In genomic region chr4:41009411-41009810, GRCh38 we compare ENCODE assay signal across 16 cellular contexts.
A peak's percentile ranks its signal among the peaks of the same experiment; 100 is the strongest.
DNase-seq lines count a peak whose midpoint lies in the region; ATAC-seq and TF ChIP-seq lines count a peak whose summit lies in the region.
"Had no signal": no experiment of that assay in that cellular context is flagged by ENCODE, and none has a peak within 500 bp of the region (broad histone marks: within the 10 kb centered on the region; RNA-seq: fewer than 3 reads in every experiment).

No MANE protein-coding gene starts in this region.

- no peak for ATAC-seq in GM19035 (IDR thresholded peaks at IDR 0.05; ENCODE audit: unreplicated experiment)
- ATAC-seq: activated naive CD4-positive, alpha-beta T cell treated with anti-CD3 and anti-CD28 coated beads, Interleukin-2, amount 50 U/mL, for 72 hours had no signal

- H3K27ac ChIP-seq in brain microvascular endothelial cell (peak overlapping the region; percentile 56), colonic mucosa (no peak overlapping the region)
- H3K27ac ChIP-seq: coronary artery, left ventricle myocardium inferior, skin epidermis, testis had no signal

- no peaks in the 10 kb centered on the region for H3K9me3 ChIP-seq in colonic mucosa
- H3K9me3 ChIP-seq: testis had no signal

- TF ChIP-seq CTCF in brain microvascular endothelial cell (IDR thresholded peaks at IDR 0.05; ENCODE audit: low read depth, low read length, missing control alignments) = no peak
- TF ChIP-seq CTCF in kidney epithelial cell (IDR thresholded peaks at IDR 0.05; ENCODE audit: insufficient read depth, low read length, poor library complexity, severe bottlenecking) = no peak
- no peak for TF ChIP-seq CTCF in colonic mucosa (IDR thresholded peaks at IDR 0.05)

- intact Hi-C loops in colonic mucosa (cut with DNase I) = no loop called here

- H3K4me3 ChIP-seq in brain microvascular endothelial cell (ENCODE audit: low read depth, low read length) (no peak overlapping the region), kidney epithelial cell (ENCODE audit: low read depth, low read length) (no peak overlapping the region), colonic mucosa (no peak overlapping the region)
- H3K4me3 ChIP-seq: coronary artery, left ventricle myocardium inferior, skin epidermis, testis had no signal

- no peaks in the 10 kb centered on the region for H3K4me1 ChIP-seq in colonic mucosa
- H3K4me1 ChIP-seq: testis had no signal

- DNase-seq in EL (peak; percentile 76), NCI-H2081 treated with DMSO at 0.1 percent for 48 hours (lab: John Stamatoyannopoulos, UW) (peak; percentile 33), brain microvascular endothelial cell (no peak), kidney epithelial cell (ENCODE audit: low read depth) (peak; percentile 5), colonic mucosa (no peak), NCI-H2196 (lab: John Stamatoyannopoulos, UW; ENCODE audit: unreplicated experiment) (no peak)
- DNase-seq in activated effector memory CD4-positive, alpha-beta T cell treated with Interleukin-2 at 50 U/mL for 16 hours = no peak
- DNase-seq: activated CD8-positive, alpha-beta memory T cell treated with anti-CD3 and anti-CD28 coated beads for 24 hours; CD4-positive, alpha-beta memory T cell; KG1; left ventricle myocardium inferior; testis had no signal

- no peak overlapping the region for H3K9ac ChIP-seq in colonic mucosa (ENCODE audit: low read depth in 2 of 2, low read length in 2 of 2)

- in situ Hi-C loops in brain microvascular endothelial cell (cut with HindIII; ENCODE audit: low pct_ligation_motif_present, low sequenced_read_pairs) = no loop called here

- H3K27me3 ChIP-seq in brain microvascular endothelial cell (replicated peaks) (no peaks in the 10 kb centered on the region), kidney epithelial cell (ENCODE audit: control insufficient read depth, insufficient read depth, low read length) (no peaks in the 10 kb centered on the region), colonic mucosa (no peaks in the 10 kb centered on the region)
- H3K27me3 ChIP-seq: testis had no signal

- peaks cover 23% of the 10 kb centered on the region for H3K36me3 ChIP-seq in brain microvascular endothelial cell (replicated peaks)
- H3K36me3 ChIP-seq in kidney epithelial cell (ENCODE audit: control insufficient read depth, insufficient read depth, low read length) = no peaks in the 10 kb centered on the region
- no peaks in the 10 kb centered on the region for H3K36me3 ChIP-seq in colonic mucosa

Comparison
In these comparisons a context has a peak if more than half of its experiments do, and no peak if none do; other contexts are left out.
1. DNase-seq: peak in EL (single experiment), NCI-H2081 treated with DMSO at 0.1 percent for 48 hours (single experiment) and kidney epithelial cell (single experiment); none in brain microvascular endothelial cell (single experiment), colonic mucosa (single experiment), NCI-H2196 (single experiment) and activated effector memory CD4-positive, alpha-beta T cell treated with Interleukin-2 at 50 U/mL for 16 hours (single experiment).